15 cellular contexts compared by ENCODE assay signal in the genomic region with DNA sequence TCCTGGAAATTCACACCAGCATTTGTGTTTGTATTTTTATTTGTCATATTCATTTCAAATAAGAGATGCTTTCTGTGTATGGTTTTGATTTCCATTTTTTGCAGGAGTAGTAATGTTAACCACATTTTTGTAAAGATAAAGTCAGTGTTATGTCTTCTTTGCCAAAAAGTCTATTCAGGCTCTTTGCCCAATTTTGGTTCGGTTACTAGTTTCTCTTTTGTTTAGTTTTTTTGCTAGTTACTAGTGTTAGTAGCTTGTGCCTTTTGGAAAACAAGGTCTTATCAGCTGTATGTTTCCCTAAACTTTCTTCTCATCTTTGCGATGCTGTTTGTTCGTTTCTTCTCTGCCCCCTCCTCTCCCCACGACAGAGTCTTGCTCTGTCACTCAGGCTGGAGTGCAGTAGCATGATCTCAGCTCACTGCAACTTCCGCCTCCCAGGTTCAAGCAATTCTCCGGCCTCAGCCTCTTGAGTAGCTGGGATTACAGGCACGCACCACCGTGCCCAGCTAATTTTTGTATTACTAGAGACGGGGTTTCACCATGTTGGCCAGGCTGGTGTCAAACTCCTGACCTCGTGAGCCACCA.
DNase-seq lines count a peak whose midpoint lies in the region; ATAC-seq and TF ChIP-seq lines count a peak whose summit lies in the region.
"Had no signal": no experiment of that assay in that cellular context is flagged by ENCODE, and none has a peak within 500 bp of the region (broad histone marks: within the 10 kb centered on the region; RNA-seq: fewer than 3 reads in every experiment).

No MANE protein-coding gene starts in this region.

- TF ChIP-seq CTCF in brain (conservative IDR thresholded peaks at IDR 0.05) (no peak), mesothelial cell of epicardium (IDR thresholded peaks at IDR 0.05; ENCODE audit: unreplicated experiment) (no peak)

- no peaks in the 10 kb centered on the region for H3K9me2 ChIP-seq in GM23248 (ENCODE audit: insufficient read depth)

- DNase-seq in GM23248 (peak; percentile 56), memory B cell (ENCODE audit: low spot score in 2 of 2) (no peak), mesothelial cell of epicardium (ENCODE audit: low spot score in 2 of 2, unreplicated experiment in 2 of 2) (no peak), left colon (no peak)
- DNase-seq: hypothalamus, left ventricle myocardium superior, NCI-H2171 treated with DMSO at 0.1 percent for 48 hours, sigmoid colon, stomach had no signal

- H4K20me1 ChIP-seq in BLaER1 (peaks cover 84% of the 10 kb centered on the region), GM23248 (ENCODE audit: insufficient read depth) (peaks cover 21% of the 10 kb centered on the region)

- no peak overlapping the region for H3K4me3 ChIP-seq in BLaER1
- peak overlapping the region; percentile 69 for H3K4me3 ChIP-seq in GM23248
- H3K4me3 ChIP-seq: sigmoid colon, stomach had no signal

- H3K27ac ChIP-seq in BLaER1 (no peak overlapping the region), GM23248 (peak overlapping the region; percentile 73)
- H3K27ac ChIP-seq: C4-2B, sigmoid colon, stomach had no signal

- H3K9me3 Mint-ChIP-seq in brain (peaks cover 0 to 2% (median 0%) of the 10 kb centered on the region in 5 experiments), memory B cell (no peaks in the 10 kb centered on the region), mesothelial cell of epicardium (no peaks in the 10 kb centered on the region)
- H3K9me3 Mint-ChIP-seq: WTC11 had no signal

- H3K9me3 ChIP-seq in BLaER1 (no peaks in the 10 kb centered on the region), GM23248 (ENCODE audit: low read depth) (no peaks in the 10 kb centered on the region)
- H3K9me3 ChIP-seq: sigmoid colon, stomach had no signal

- no peaks in the 10 kb centered on the region for H3K27me3 ChIP-seq in BLaER1
- H3K27me3 ChIP-seq in GM23248 (replicated peaks; ENCODE audit: insufficient read depth), result no peaks in the 10 kb centered on the region
- H3K27me3 ChIP-seq: sigmoid colon, stomach had no signal

- ATAC-seq in memory B cell (ENCODE audit: low read depth) (no peak), HG02642 (IDR thresholded peaks at IDR 0.05; ENCODE audit: poor library complexity, unreplicated experiment) (no peak), left colon (no peak), GM21723 (IDR thresholded peaks at IDR 0.05; ENCODE audit: unreplicated experiment) (no peak)
- ATAC-seq: left ventricle myocardium superior, WTC11 had no signal

- peaks cover 53% of the 10 kb centered on the region for H3K36me3 Mint-ChIP-seq in brain
- peaks cover 14% of the 10 kb centered on the region for H3K36me3 Mint-ChIP-seq in memory B cell
- peaks cover 17% of the 10 kb centered on the region for H3K36me3 Mint-ChIP-seq in mesothelial cell of epicardium

- no peak overlapping the region; the same call in 1 of the 2 replicates for H3K9ac ChIP-seq in BLaER1
- peak overlapping the region; percentile 55 for H3K9ac ChIP-seq in GM23248

- peak overlapping the region; percentile 43 for H2AFZ ChIP-seq in GM23248

- H3K27me3 Mint-ChIP-seq in brain, result peaks cover 11% of the 10 kb centered on the region
- no peaks in the 10 kb centered on the region for H3K27me3 Mint-ChIP-seq in memory B cell
- no peaks in the 10 kb centered on the region for H3K27me3 Mint-ChIP-seq in mesothelial cell of epicardium (ENCODE audit: low read depth)

- in situ Hi-C loops in GM23248 (cut with MboI), result loop anchor here (5.0 kb wide), 1 partner anchor 320 kb away; no protein-coding TSS in a partner anchor

- H3K27ac Mint-ChIP-seq in brain, result peak overlapping the region; percentile 15 to 82 (median 53)
- peak overlapping the region; percentile 65 for H3K27ac Mint-ChIP-seq in memory B cell
- H3K27ac Mint-ChIP-seq in mesothelial cell of epicardium, result no peak overlapping the region
- H3K27ac Mint-ChIP-seq: WTC11 had no signal

- H3K79me2 ChIP-seq in GM23248 (ENCODE audit: insufficient read depth), result peaks cover 89% of the 10 kb centered on the region

- peaks cover 58% of the 10 kb centered on the region for H3K36me3 ChIP-seq in BLaER1
- H3K36me3 ChIP-seq in GM23248 (ENCODE audit: low read depth), result no peaks in the 10 kb centered on the region

- H3F3A ChIP-seq in GM23248 (ENCODE audit: insufficient read depth), result peaks cover 29% of the 10 kb centered on the region

- intact Hi-C loops in left colon (cut with DNase I, micrococcal nuclease), result no loop called here

- H3K4me1 ChIP-seq in BLaER1 (peaks cover 45% of the 10 kb centered on the region), GM23248 (ENCODE audit: insufficient read depth) (peaks cover 30% of the 10 kb centered on the region)

- H3K4me1 Mint-ChIP-seq in brain (peaks cover 67% of the 10 kb centered on the region), memory B cell (peaks cover 32% of the 10 kb centered on the region), mesothelial cell of epicardium (peaks cover 31% of the 10 kb centered on the region)

- H3K4me3 Mint-ChIP-seq in brain (peak overlapping the region; percentile 70 to 91 (median 81)), memory B cell (no peak overlapping the region), mesothelial cell of epicardium (no peak overlapping the region)
- H3K4me3 Mint-ChIP-seq: WTC11 had no signal

- 0 out of 2 replicates have a peak overlapping the region, but pooled peaks have one; percentile 96 for H3K4me2 ChIP-seq in BLaER1
- peak overlapping the region; percentile 78 for H3K4me2 ChIP-seq in GM23248 (ENCODE audit: unreplicated experiment)

- WGBS in GM23248 (ENCODE audit: low coverage in 1 of 2, low lambda C conversion rate in 2 of 2, missing lambda C conversion rate in 2 of 2), 2 experiments, result 5 to 8% methylated on average over 10 of the region's 10 CpGs

Comparison
In these comparisons a context has a peak if more than half of its experiments do, and no peak if none do; other contexts are left out.
1. H3K4me3 Mint-ChIP-seq: peak in brain (5 of 5); none in memory B cell (single experiment) and mesothelial cell of epicardium (single experiment).